ENCODE assay signal across 23 cellular contexts in genomic region chr20:20229595-20229994, GRCh38.
A peak's percentile ranks its signal among the peaks of the same experiment; 100 is the strongest.
DNase-seq lines count a peak whose midpoint lies in the region; ATAC-seq and TF ChIP-seq lines count a peak whose summit lies in the region.
"Had no signal": no experiment of that assay in that cellular context is flagged by ENCODE, and none has a peak within 500 bp of the region (broad histone marks: within the 10 kb centered on the region; RNA-seq: fewer than 3 reads in every experiment).

No MANE protein-coding gene starts in this region.

- peak; percentile 44 to 76 for TF ChIP-seq POLR2A in gastrocnemius medialis (IDR thresholded peaks at IDR 0.05)

- H3K9me3 Mint-ChIP-seq in naive thymus-derived CD8-positive, alpha-beta T cell = peaks cover 0 to 17% (median 8%) of the 10 kb centered on the region in 9 donors

- DNase-seq in PC-3 = peak; percentile 13
- no peak for DNase-seq in gastrocnemius medialis
- DNase-seq in NCI-H1417 (lab: John Stamatoyannopoulos, UW) = no peak
- DNase-seq in naive thymus-derived CD8-positive, alpha-beta T cell = no peak
- DNase-seq in OCI-LY7 (ENCODE audit: low spot score) = no peak
- DNase-seq: activated T-cell treated with anti-CD3 and anti-CD28 coated beads, Interleukin-2, amount 50 U/mL, for 72 hours; BE2C; COR-L47; endodermal cell; HCEC 1CT; immature natural killer cell; NCI-H1436; NCI-H2171; occipital lobe; stimulated activated naive CD4-positive, alpha-beta T cell; T1000; trophoblast cell had no signal

- CTCF ChIA-PET in PC-3 (lab: Charles Lee) = no interaction called here
- CTCF ChIA-PET in OCI-LY7 (lab: Charles Lee; ENCODE audit: unreplicated experiment) = no interaction called here

- H3K36me3 Mint-ChIP-seq in naive thymus-derived CD8-positive, alpha-beta T cell = no peaks in the 10 kb centered on the region
- H3K36me3 Mint-ChIP-seq: activated naive CD8-positive, alpha-beta T cell; immature natural killer cell had no signal

- in situ Hi-C loops in gastrocnemius medialis (cut with MboI; ENCODE audit: low sequenced_read_pairs in 4 of 4) = loop anchor here in 2 of 4 donors (5.0 to 25.0 kb wide), 2 partner anchors 142 kb away; no protein-coding TSS in a partner anchor

- ATAC-seq in GM18867 (IDR thresholded peaks at IDR 0.05; ENCODE audit: unreplicated experiment) (peak; percentile 48), HG03442 (IDR thresholded peaks at IDR 0.05; ENCODE audit: unreplicated experiment) (peak; percentile 54), PC-3 (no peak), gastrocnemius medialis (peak; percentile 71 to 82)
- ATAC-seq in naive thymus-derived CD8-positive, alpha-beta T cell = no peak
- ATAC-seq: activated T-cell treated with anti-CD3 and anti-CD28 coated beads, Interleukin-2, amount 50 U/mL, for 72 hours; Panc1 had no signal

- no peak overlapping the region for H3K4me3 ChIP-seq in PC-3 (ENCODE audit: low read length)
- no peak overlapping the region for H3K4me3 ChIP-seq in gastrocnemius medialis
- H3K4me3 ChIP-seq in OCI-LY7 (ENCODE audit: low read depth, low read length, poor library complexity, severe bottlenecking) = no peak overlapping the region
- H3K4me3 ChIP-seq: lung had no signal

- no peak overlapping the region for H3K4me2 ChIP-seq in PC-3 (ENCODE audit: low read length)
- H3K4me2 ChIP-seq in OCI-LY7 (ENCODE audit: low read length) = no peak overlapping the region

- H3K9me3 ChIP-seq in PC-3 (ENCODE audit: low read length) (no peaks in the 10 kb centered on the region), gastrocnemius medialis (no peaks in the 10 kb centered on the region), OCI-LY7 (ENCODE audit: low read length) (no peaks in the 10 kb centered on the region)
- H3K9me3 ChIP-seq: BE2C had no signal

- H2AFZ ChIP-seq in PC-3 (ENCODE audit: low read length) = no peak overlapping the region
- no peak overlapping the region for H2AFZ ChIP-seq in OCI-LY7 (ENCODE audit: low read length)

- no peak overlapping the region for H3K27ac Mint-ChIP-seq in naive thymus-derived CD8-positive, alpha-beta T cell
- H3K27ac Mint-ChIP-seq: activated naive CD8-positive, alpha-beta T cell; activated T-cell treated with anti-CD3 and anti-CD28 coated beads, Interleukin-2, amount 50 U/mL, for 72 hours; endodermal cell had no signal

- no peak overlapping the region for H3K9ac ChIP-seq in PC-3 (ENCODE audit: low read length)

- intact Hi-C loops in PC-3 (cut with micrococcal nuclease) = no loop called here
- intact Hi-C loops in gastrocnemius medialis (cut with DNase I; ENCODE audit: low total_unique reads) = loop anchor here (2.0 kb wide), 1 partner anchor 145 kb away; no protein-coding TSS in a partner anchor
- intact Hi-C loops in OCI-LY7 (cut with micrococcal nuclease; ENCODE audit: unreplicated experiment) = no loop called here

- H3K9me2 ChIP-seq in PC-3 (replicated peaks; ENCODE audit: low read length) = no peaks in the 10 kb centered on the region
- no peaks in the 10 kb centered on the region for H3K9me2 ChIP-seq in OCI-LY7 (ENCODE audit: insufficient read depth, low read length)

- no peaks in the 10 kb centered on the region for H3K36me3 ChIP-seq in PC-3 (ENCODE audit: low read depth, low read length)
- no peaks in the 10 kb centered on the region for H3K36me3 ChIP-seq in gastrocnemius medialis
- no peaks in the 10 kb centered on the region for H3K36me3 ChIP-seq in OCI-LY7 (ENCODE audit: insufficient read depth, low read length)
- H3K36me3 ChIP-seq: BE2C had no signal

- H3K27me3 ChIP-seq in PC-3 (ENCODE audit: low read length) = peaks cover 78% of the 10 kb centered on the region
- H3K27me3 ChIP-seq in gastrocnemius medialis = no peaks in the 10 kb centered on the region
- H3K27me3 ChIP-seq: BE2C had no signal

- H3K4me1 ChIP-seq in PC-3 (ENCODE audit: insufficient read depth, low read length) = no peaks in the 10 kb centered on the region
- H3K4me1 ChIP-seq in gastrocnemius medialis = peaks cover 56 to 59% of the 10 kb centered on the region in 2 donors
- H3K4me1 ChIP-seq in OCI-LY7 (ENCODE audit: insufficient read depth, low read length, poor library complexity, severe bottlenecking) = no peaks in the 10 kb centered on the region

- POLR2A ChIA-PET in PC-3 (lab: Charles Lee; ENCODE audit: unreplicated experiment) (no interaction called here), OCI-LY7 (lab: Charles Lee) (no interaction called here)
- POLR2A ChIA-PET in naive thymus-derived CD8-positive, alpha-beta T cell (lab: Charles Lee) = no interaction called here

- H3K27ac ChIP-seq in PC-3 (ENCODE audit: low read length) (no peak overlapping the region), gastrocnemius medialis (peak overlapping the region; percentile 85 to 90 (median 86)), OCI-LY7 (ENCODE audit: low read depth, low read length, poor library complexity, severe bottlenecking) (no peak overlapping the region)
- H3K27ac ChIP-seq: SK-N-MC had no signal

- no peaks in the 10 kb centered on the region for H3K4me1 Mint-ChIP-seq in naive thymus-derived CD8-positive, alpha-beta T cell

- peaks cover 4 to 23% (median 6%) of the 10 kb centered on the region in 5 donors for H3K27me3 Mint-ChIP-seq in naive thymus-derived CD8-positive, alpha-beta T cell

- H3K79me2 ChIP-seq in PC-3 (ENCODE audit: low read length) = no peaks in the 10 kb centered on the region
- H3K79me2 ChIP-seq in OCI-LY7 (ENCODE audit: insufficient read depth, low read depth, low read length) = no peaks in the 10 kb centered on the region

- no peak overlapping the region for H3K4me3 Mint-ChIP-seq in naive thymus-derived CD8-positive, alpha-beta T cell
- H3K4me3 Mint-ChIP-seq: activated naive CD8-positive, alpha-beta T cell; activated T-cell treated with anti-CD3 and anti-CD28 coated beads, Interleukin-2, amount 50 U/mL, for 72 hours; endodermal cell; immature natural killer cell had no signal

- H4K20me1 ChIP-seq in PC-3 (ENCODE audit: low read length) (no peaks in the 10 kb centered on the region), OCI-LY7 (ENCODE audit: insufficient read depth, low read length) (no peaks in the 10 kb centered on the region)

- no peaks in the 10 kb centered on the region for H3F3A ChIP-seq in PC-3 (ENCODE audit: low read length, unreplicated experiment)

- no peak for TF ChIP-seq CTCF in PC-3 (conservative IDR thresholded peaks at IDR 0.05; ENCODE audit: low read depth, low read length)
- TF ChIP-seq CTCF in gastrocnemius medialis (IDR thresholded peaks at IDR 0.05 in 4 of 5, conservative IDR thresholded peaks at IDR 0.05 in 1 of 5) = no peak
- no peak for TF ChIP-seq CTCF in OCI-LY7 (conservative IDR thresholded peaks at IDR 0.05; ENCODE audit: low read length)

- no TSS peak for BruUV-seq in PC-3 (replicated peaks; lab: Mats Ljungman, UMichigan)
- BruUV-seq in OCI-LY7 (replicated peaks; lab: Mats Ljungman, UMichigan) = no TSS peak

Comparison
In these comparisons a context has a peak if more than half of its experiments do, and no peak if none do; other contexts are left out.
1. ATAC-seq: peak in GM18867 (single experiment), HG03442 (single experiment) and gastrocnemius medialis (2 of 2); none in PC-3 (single experiment) and naive thymus-derived CD8-positive, alpha-beta T cell (0 of 2).
2. H3K27ac ChIP-seq: peak in gastrocnemius medialis (4 of 4); none in PC-3 (single experiment) and OCI-LY7 (single experiment).